In genomic region chr10:79127151-79127961, GRCh38 we compare ENCODE assay signal across 1 cellular context.
TF ChIP-seq lines count a peak whose summit lies in the region.

No MANE protein-coding gene starts in this region.

TF ChIP-seq in HepG2, 621 proteins besides CTCF, POLR2A, EP300 and RAD21 (continued from another document and continues in another):
- TF ChIP-seq MTA1 (CRISPR knock-in tag; IDR thresholded peaks at IDR 0.05; ENCODE audit: borderline replicate concordance) = peak; percentile 92
- TF ChIP-seq ZNF598 (CRISPR knock-in tag; IDR thresholded peaks at IDR 0.05; ENCODE audit: borderline replicate concordance) = no peak
- TF ChIP-seq ZNF282 (IDR thresholded peaks at IDR 0.05; ENCODE audit: partially characterized antibody) = no peak
- TF ChIP-seq ZBTB3 (CRISPR knock-in tag; IDR thresholded peaks at IDR 0.05; ENCODE audit: borderline replicate concordance, low read depth) = no peak
- TF ChIP-seq CSRNP2 (CRISPR knock-in tag; conservative IDR thresholded peaks at IDR 0.05; ENCODE audit: low read depth) = no peak
- peak; percentile 59; the same call in 1 of the 2 replicates for TF ChIP-seq KDM2A (CRISPR knock-in tag; IDR thresholded peaks at IDR 0.05; ENCODE audit: borderline replicate concordance, low read depth)
- no peak for TF ChIP-seq USF2 (IDR thresholded peaks at IDR 0.05; ENCODE audit: low read depth, low read length)
- TF ChIP-seq USF2 (CRISPR knock-in tag; IDR thresholded peaks at IDR 0.05; ENCODE audit: borderline replicate concordance) = no peak
- no peak for TF ChIP-seq ZNF264 (CRISPR knock-in tag; IDR thresholded peaks at IDR 0.05)
- TF ChIP-seq ZNF17 (CRISPR knock-in tag; IDR thresholded peaks at IDR 0.05) = no peak
- no peak for TF ChIP-seq ZNF513 (CRISPR knock-in tag; conservative IDR thresholded peaks at IDR 0.05)
- TF ChIP-seq HNF4A (CRISPR knock-in tag; IDR thresholded peaks at IDR 0.05) = peak; percentile 79
- peak; percentile 30; the same call in 1 of the 2 replicates for TF ChIP-seq ZNF691 (CRISPR knock-in tag; IDR thresholded peaks at IDR 0.05; ENCODE audit: borderline replicate concordance, low read depth)
- no peak for TF ChIP-seq TEAD2 (CRISPR knock-in tag; IDR thresholded peaks at IDR 0.05)
- no peak for TF ChIP-seq MAZ (IDR thresholded peaks at IDR 0.05; ENCODE audit: borderline replicate concordance, low read depth, low read length)
- TF ChIP-seq MAZ (CRISPR knock-in tag; IDR thresholded peaks at IDR 0.05; ENCODE audit: low read depth) = 0 out of 2 replicates have a peak, but pooled peaks have one; percentile 50
- 0 out of 2 replicates have a peak, but pooled peaks have one; percentile 36 for TF ChIP-seq ZNF614 (CRISPR knock-in tag; IDR thresholded peaks at IDR 0.05; ENCODE audit: borderline replicate concordance)
- peak; percentile 74 for TF ChIP-seq ARID5B (CRISPR knock-in tag; IDR thresholded peaks at IDR 0.05)
- TF ChIP-seq CERS6 (CRISPR knock-in tag; IDR thresholded peaks at IDR 0.05) = no peak
- TF ChIP-seq LRRFIP1 (CRISPR knock-in tag; conservative IDR thresholded peaks at IDR 0.05) = no peak
- no peak for TF ChIP-seq RBM22 (optimal IDR thresholded peaks at IDR 0.05; ENCODE audit: low read length)
- peak; percentile 61; the same call in 1 of the 2 replicates for TF ChIP-seq ERF (CRISPR knock-in tag; IDR thresholded peaks at IDR 0.05)
- no peak for TF ChIP-seq ZNF44 (CRISPR knock-in tag; IDR thresholded peaks at IDR 0.05)
- no peak for TF ChIP-seq E2F1 (CRISPR knock-in tag; IDR thresholded peaks at IDR 0.05)
- TF ChIP-seq ETS1 (CRISPR knock-in tag; IDR thresholded peaks at IDR 0.05) = no peak
- TF ChIP-seq ATF2 (CRISPR knock-in tag; IDR thresholded peaks at IDR 0.05) = peak; percentile 61
- TF ChIP-seq ZBTB38 (CRISPR knock-in tag; IDR thresholded peaks at IDR 0.05) = peak; percentile 52; the same call in 1 of the 2 replicates
- TF ChIP-seq ZSCAN29 (CRISPR knock-in tag; conservative IDR thresholded peaks at IDR 0.05) = peak; percentile 72; the same call in 1 of the 2 replicates
- peak; percentile 96 for TF ChIP-seq ZNF770 (CRISPR knock-in tag; IDR thresholded peaks at IDR 0.05)
- no peak for TF ChIP-seq ETV6 (CRISPR knock-in tag; conservative IDR thresholded peaks at IDR 0.05)
- no peak for TF ChIP-seq TCF12 (IDR thresholded peaks at IDR 0.05)
- TF ChIP-seq TCF12 (CRISPR knock-in tag; IDR thresholded peaks at IDR 0.05) = no peak
- no peak; the same call in 1 of the 2 replicates for TF ChIP-seq HNF1B (CRISPR knock-in tag; IDR thresholded peaks at IDR 0.05)
- no peak for TF ChIP-seq NR1H2 (CRISPR knock-in tag; IDR thresholded peaks at IDR 0.05; ENCODE audit: borderline replicate concordance, low read depth)
- TF ChIP-seq RAD51 (IDR thresholded peaks at IDR 0.05; ENCODE audit: borderline replicate concordance) = no peak
